ENCODE assay signal across 17 cellular contexts in genomic region chr15:92605225-92605944, GRCh38.
"Had no signal": no experiment of that assay in that cellular context is flagged by ENCODE, and none has a peak within 500 bp of the region (broad histone marks: within the 10 kb centered on the region; RNA-seq: fewer than 3 reads in every experiment).

No MANE protein-coding gene starts in this region.

- H3K4me3 ChIP-seq: K562 had no signal

- H3K9me3 ChIP-seq: SK-N-SH had no signal

- DNase-seq: Kasumi-1, MM.1S, NCI-H1092 treated with DMSO at 0.1 percent for 48 hours, NCI-H1436, NCI-H187, NCI-H2029, NCI-H226, NCI-H446, NCI-H510A, NCI-H69, NCI-H774, SHP77, SK-N-SH had no signal

- H3K27ac ChIP-seq: HL-60, KMS-11, RWPE1 had no signal

- ATAC-seq: K562 had no signal
